In the genomic region with DNA sequence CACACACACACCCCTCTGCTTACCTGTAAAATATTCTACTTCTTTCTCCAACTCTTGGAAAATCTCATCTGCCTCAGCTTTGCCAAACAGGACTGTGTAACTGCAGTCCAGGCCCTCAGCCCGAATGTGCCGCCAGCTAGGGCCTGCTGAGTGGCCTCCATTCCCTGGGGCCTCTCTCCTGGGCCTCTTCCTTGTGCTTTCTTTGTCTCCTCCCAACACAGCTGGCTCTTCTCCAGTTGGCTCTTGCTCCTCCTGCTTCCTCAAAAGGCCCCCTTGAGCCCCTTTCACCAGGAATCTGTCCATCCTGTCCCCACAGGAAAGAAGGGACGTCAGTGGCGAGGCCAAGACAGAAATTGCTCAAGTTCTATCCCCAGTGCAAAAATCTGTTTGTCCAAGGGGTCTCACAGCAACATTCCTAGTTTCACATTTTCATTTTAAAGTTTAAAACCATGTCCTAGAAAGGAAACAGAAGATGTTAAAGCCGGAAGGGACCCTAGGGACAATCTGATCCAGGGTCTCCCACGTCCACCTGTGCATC, we compare ENCODE assay signal across 8 cellular contexts. TPM values are rescaled to one million over a fixed set of nuclear protein-coding genes. Genes with fewer than 3 reads are reported as not detected.
DNase-seq lines count a peak whose midpoint lies in the region; ATAC-seq and TF ChIP-seq lines count a peak whose summit lies in the region.

No MANE protein-coding gene starts in this region.

- H3K9ac ChIP-seq in adipocyte (ENCODE audit: low read length), result peak overlapping the region; percentile 83

- ATAC-seq in Right ventricle myocardium superior (ENCODE audit: poor library complexity) (no peak), lower lobe of right lung (no peak), HG03135 (IDR thresholded peaks at IDR 0.05; ENCODE audit: unreplicated experiment) (no peak)

- H3K27me3 ChIP-seq in cardiac muscle cell, result no peaks in the 10 kb centered on the region
- H3K27me3 ChIP-seq in adipocyte (replicated peaks; ENCODE audit: control insufficient read depth, insufficient read depth, low read length), result no peaks in the 10 kb centered on the region
- no peaks in the 10 kb centered on the region for H3K27me3 ChIP-seq in lower lobe of right lung (ENCODE audit: low read depth)
- no peaks in the 10 kb centered on the region for H3K27me3 ChIP-seq in uterus

- intact Hi-C loops in Right ventricle myocardium superior (cut with DNase I), result loop anchor here (5.0 to 10.0 kb wide), 2 partner anchors 208 to 530 kb away; a partner anchor contains a TSS
- intact Hi-C loops in lower lobe of right lung (cut with DNase I), result loop anchor here (10.0 kb wide), 1 partner anchor 208 kb away; a partner anchor contains a TSS
- intact Hi-C loops in uterus (cut with DNase I; ENCODE audit: low total_unique reads), result loop anchor here (10.0 kb wide), 1 partner anchor 528 kb away; a partner anchor contains a TSS

- H3K27ac ChIP-seq in cardiac muscle cell (no peak overlapping the region), lower lobe of right lung (peak overlapping the region; percentile 81), uterus (peak overlapping the region; percentile 62 to 78)

- no peak for DNase-seq in cardiac muscle cell (ENCODE audit: low read depth in 1 of 2, low spot score in 1 of 2)
- DNase-seq in Right ventricle myocardium superior, result no peak
- DNase-seq in adipocyte (ENCODE audit: low read depth), result no peak
- DNase-seq in lower lobe of right lung, result no peak
- DNase-seq in uterus, result no peak
- no peak for DNase-seq in NCI-H510A treated with DMSO at 0.1 percent for 48 hours (lab: John Stamatoyannopoulos, UW)
- no peak for DNase-seq in H4 (ENCODE audit: low spot score)

- H3K9me3 ChIP-seq in cardiac muscle cell (ENCODE audit: low read depth) (no peaks in the 10 kb centered on the region), adipocyte (ENCODE audit: control insufficient read depth, low read length) (no peaks in the 10 kb centered on the region), lower lobe of right lung (no peaks in the 10 kb centered on the region), uterus (no peaks in the 10 kb centered on the region)

- H3K4me1 ChIP-seq in cardiac muscle cell (ENCODE audit: low read depth) (no peaks in the 10 kb centered on the region), adipocyte (ENCODE audit: control insufficient read depth, insufficient read depth, low read length) (peaks cover 20% of the 10 kb centered on the region), lower lobe of right lung (peaks cover 23% of the 10 kb centered on the region), uterus (peaks cover 9 to 15% of the 10 kb centered on the region in 2 donors)

- H3K4me3 ChIP-seq in cardiac muscle cell (peak overlapping the region; percentile 34), adipocyte (ENCODE audit: low read length) (peak overlapping the region; percentile 83), lower lobe of right lung (peak overlapping the region; percentile 64), uterus (peak overlapping the region; percentile 49 to 50)

- TF ChIP-seq POLR2A in uterus (IDR thresholded peaks at IDR 0.05), result no peak

- H3K36me3 ChIP-seq in cardiac muscle cell (peaks cover 4% of the 10 kb centered on the region), adipocyte (ENCODE audit: control insufficient read depth, insufficient read depth, low read length, severe bottlenecking) (peaks cover 19% of the 10 kb centered on the region), lower lobe of right lung (peaks cover 33% of the 10 kb centered on the region), uterus (no peaks in the 10 kb centered on the region)

- TF ChIP-seq CTCF in cardiac muscle cell (IDR thresholded peaks at IDR 0.05; ENCODE audit: low read depth, low read length) (no peak), lower lobe of right lung (IDR thresholded peaks at IDR 0.05) (no peak), uterus (IDR thresholded peaks at IDR 0.05) (no peak)

RNA-seq across cellular contexts. Expression of a gene that starts 0.7 kb away (rescaled TPM):
- 21.9 and 46.6 TPM in 2 replicates for total RNA-seq in cardiac muscle cell
- 32.7 and 47.6 TPM in 2 replicates for polyA plus RNA-seq in cardiac muscle cell
- total RNA-seq in Right ventricle myocardium superior, result 7.2 TPM
- total RNA-seq in lower lobe of right lung, result 9.6 TPM
- 10 to 100 TPM in 3 of 4 donors, 1 to 10 TPM in 1; 2.1 to 26.5 (median 19.1) TPM for total RNA-seq in uterus
- total RNA-seq in H4 (2014; rRNA removed; shearing (Covaris generic)), result 18.1 and 19.5 TPM in 2 replicates

RNA-seq across cellular contexts. Expression of a gene that starts 4.8 kb away (rescaled TPM):
- total RNA-seq in cardiac muscle cell, result 133 and 159 TPM in 2 replicates
- 78.5 and 85.7 TPM in 2 replicates for polyA plus RNA-seq in cardiac muscle cell
- total RNA-seq in Right ventricle myocardium superior, result 24.8 TPM
- total RNA-seq in lower lobe of right lung, result 20.5 TPM
- 10 to 100 TPM; 21.6 to 32.7 (median 27.9) TPM for total RNA-seq in uterus
- total RNA-seq in H4 (2014; rRNA removed; shearing (Covaris generic)), result 57.7 and 58.0 TPM in 2 replicates

RNA-seq across cellular contexts. Expression of a gene that starts 23.8 kb away (rescaled TPM):
- total RNA-seq in cardiac muscle cell, result 52.3 and 78.0 TPM in 2 replicates
- polyA plus RNA-seq in cardiac muscle cell, result 27.8 and 28.9 TPM in 2 replicates
- total RNA-seq in Right ventricle myocardium superior, result 167 TPM
- total RNA-seq in lower lobe of right lung, result 42.5 TPM
- 100 to 1,000 TPM in 2 of 4 donors, 10 to 100 TPM in 2; 22.0 to 137 (median 97.2) TPM for total RNA-seq in uterus
- 1.6 and 2.2 TPM in 2 replicates for total RNA-seq in H4 (2014; rRNA removed; shearing (Covaris generic))

RNA-seq across cellular contexts. Expression of a gene that starts 40.2 kb away (rescaled TPM):
- 18.9 and 25.9 TPM in 2 replicates for total RNA-seq in cardiac muscle cell
- polyA plus RNA-seq in cardiac muscle cell, result 21.0 and 28.7 TPM in 2 replicates
- total RNA-seq in Right ventricle myocardium superior, result 12.2 TPM
- 13.9 TPM for total RNA-seq in lower lobe of right lung
- total RNA-seq in uterus, result 10 to 100 TPM in 3 of 4 donors, 1 to 10 TPM in 1; 4.1 to 20.2 (median 14.9) TPM
- total RNA-seq in H4 (2014; rRNA removed; shearing (Covaris generic)), result 10.2 and 11.7 TPM in 2 replicates
